ENCODE assay signal across 9 cellular contexts in the genomic region with DNA sequence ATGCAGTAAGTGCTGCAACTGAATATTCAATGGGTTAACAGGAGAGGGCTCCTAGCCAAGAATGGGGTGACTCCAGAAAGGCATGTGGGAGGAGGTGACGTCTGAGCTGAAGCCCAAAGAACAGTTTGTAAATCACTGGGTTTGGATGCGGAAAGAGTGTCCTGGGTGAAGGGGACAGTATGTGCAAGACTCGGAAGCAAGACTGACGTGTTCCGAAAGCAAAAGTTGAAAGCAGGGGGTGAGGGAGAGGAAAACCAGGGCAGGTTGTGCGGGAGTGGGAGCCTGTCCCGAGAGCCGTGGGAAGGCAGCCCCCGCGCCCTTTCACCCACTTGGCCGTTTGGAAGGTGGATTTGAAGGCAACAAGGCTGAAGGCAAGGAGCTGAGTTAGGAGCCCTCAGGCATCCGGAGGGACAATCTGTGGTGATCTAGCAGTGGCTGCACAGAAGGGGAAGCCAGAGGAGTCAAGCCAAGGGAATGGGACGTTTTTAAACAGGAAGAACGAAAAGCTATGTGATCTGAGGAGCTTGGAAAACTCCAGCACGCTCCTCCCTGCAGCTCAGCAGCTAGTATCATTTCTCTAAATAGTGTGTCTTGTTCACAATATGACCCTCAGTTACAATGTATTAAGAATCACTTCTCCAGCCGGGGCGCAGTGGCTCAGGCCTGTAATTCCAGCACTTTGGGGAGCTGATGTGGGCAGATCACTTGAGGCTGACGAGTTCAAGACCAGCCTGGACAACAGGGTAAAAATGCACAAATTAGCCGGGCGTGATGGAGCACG. TPM values are rescaled to one million over a fixed set of nuclear protein-coding genes. Genes with fewer than 3 reads are reported as not detected.
DNase-seq lines count a peak whose midpoint lies in the region; TF ChIP-seq lines count a peak whose summit lies in the region.
"Had no signal": no experiment of that assay in that cellular context is flagged by ENCODE, and none has a peak within 500 bp of the region (broad histone marks: within the 10 kb centered on the region; RNA-seq: fewer than 3 reads in every experiment).

No MANE protein-coding gene starts in this region.

- TF ChIP-seq CTCF in epithelial cell of esophagus (IDR thresholded peaks at IDR 0.05; ENCODE audit: insufficient read depth, low read depth, low read length, missing control alignments): no peak
- TF ChIP-seq CTCF in testis (IDR thresholded peaks at IDR 0.05): no peak

- H4K91ac ChIP-seq in mesenchymal stem cell (ENCODE audit: low read length): no peak overlapping the region

- no peak overlapping the region for H3K23ac ChIP-seq in mesenchymal stem cell (ENCODE audit: low read length in 2 of 2)

- no peak overlapping the region for H3K4ac ChIP-seq in mesenchymal stem cell (ENCODE audit: low read depth in 1 of 2, low read length in 2 of 2)

- no peak overlapping the region for H4K8ac ChIP-seq in mesenchymal stem cell (ENCODE audit: low read length)

- no peak overlapping the region for H3K14ac ChIP-seq in mesenchymal stem cell (ENCODE audit: low read length in 2 of 2)

- H3K4me1 ChIP-seq in mesenchymal stem cell (ENCODE audit: control insufficient read depth, insufficient read depth, low read depth, low read length) (peaks cover 22% of the 10 kb centered on the region), testis (peaks cover 21% of the 10 kb centered on the region)

- DNase-seq in NCI-H460 (ENCODE audit: extremely low read depth, low read depth) (peak; percentile 76), epithelial cell of esophagus (ENCODE audit: low read depth) (peak; percentile 68), mesenchymal stem cell (peak; percentile 67), testis (peak; percentile 81), 8988T (no peak)
- DNase-seq in activated CD4-positive, alpha-beta T cell treated with anti-CD3 and anti-CD28 coated beads, Interleukin-2, amount 50 U/mL, for 48 hours: no peak
- no peak for DNase-seq in stimulated activated naive CD4-positive, alpha-beta T cell treated with Interleukin-2 at 50 U/mL for 16 hours (lab: John Stamatoyannopoulos, UW)
- no peak for DNase-seq in stimulated activated CD4-positive, alpha-beta T cell treated with anti-CD3 and anti-CD28 coated beads, Interleukin-2, amount 100 ng/mL, for 48 hours

- H2AK5ac ChIP-seq in mesenchymal stem cell (ENCODE audit: low read length, severe bottlenecking): no peak overlapping the region

- H3K4me2 ChIP-seq in mesenchymal stem cell (ENCODE audit: low read length, poor library complexity, severe bottlenecking): no peak overlapping the region

- no peak overlapping the region for H2BK120ac ChIP-seq in mesenchymal stem cell (ENCODE audit: low read depth, low read length)

- H3K27ac ChIP-seq in mesenchymal stem cell (ENCODE audit: low read length, poor library complexity, severe bottlenecking) (no peak overlapping the region), testis (peak overlapping the region; percentile 83 to 92)

- no peaks in the 10 kb centered on the region for H3K79me1 ChIP-seq in mesenchymal stem cell (replicated peaks; ENCODE audit: low read length, poor library complexity, severe bottlenecking)

- no peak overlapping the region for H2BK12ac ChIP-seq in mesenchymal stem cell (ENCODE audit: low read length in 2 of 2)

- no peak overlapping the region for H2BK15ac ChIP-seq in mesenchymal stem cell (ENCODE audit: low read depth, poor library complexity, severe bottlenecking)

- no peak overlapping the region for H2BK5ac ChIP-seq in mesenchymal stem cell (ENCODE audit: low read depth, low read length, poor library complexity, severe bottlenecking)

- H2AFZ ChIP-seq in mesenchymal stem cell (ENCODE audit: low read depth, low read length): no peak overlapping the region

- H3K36me3 ChIP-seq in mesenchymal stem cell (ENCODE audit: control insufficient read depth in 1 of 2, insufficient read depth in 2 of 2, low read depth in 1 of 2, low read length in 2 of 2): no peaks in the 10 kb centered on the region
- no peaks in the 10 kb centered on the region for H3K36me3 ChIP-seq in testis (ENCODE audit: low read depth, missing control alignments)

- H3K27me3 ChIP-seq in mesenchymal stem cell (ENCODE audit: control insufficient read depth in 1 of 2, insufficient read depth in 1 of 2, low read length in 2 of 2) (peaks cover 4 to 6% of the 10 kb centered on the region in 2 experiments), testis (no peaks in the 10 kb centered on the region)

- 75% methylated on average over 20 of the region's 21 CpGs for WGBS in mesenchymal stem cell
- 27 to 32% methylated on average over 21 of the region's 21 CpGs for WGBS in testis, 2 donors

- intact Hi-C loops in testis (cut with DNase I; ENCODE audit: low total_unique reads): no loop called here

- H3K4me3 ChIP-seq in epithelial cell of esophagus (ENCODE audit: low read length): peak overlapping the region; percentile 7
- H3K4me3 ChIP-seq in mesenchymal stem cell (ENCODE audit: insufficient read depth in 1 of 2, low read depth in 1 of 2, low read length in 2 of 2): peak overlapping the region in 1 of 2 experiments; percentile 76
- H3K4me3 ChIP-seq in testis: peak overlapping the region; percentile 10 to 42

- H3K9ac ChIP-seq in mesenchymal stem cell (ENCODE audit: low read length): peak overlapping the region; percentile 83

- H3K18ac ChIP-seq in mesenchymal stem cell (ENCODE audit: low read depth in 1 of 2, low read length in 2 of 2): no peak overlapping the region

- no peak for TF ChIP-seq POLR2A in testis (IDR thresholded peaks at IDR 0.05)

- H3K9me3 ChIP-seq in mesenchymal stem cell (ENCODE audit: control insufficient read depth, low read length) (no peaks in the 10 kb centered on the region), testis (no peaks in the 10 kb centered on the region)

RNA-seq across cellular contexts. Expression of gene SLC25A18, which starts 7.7 kb away (rescaled TPM):
- 0.97 and 1.2 TPM in 2 replicates for total RNA-seq in NCI-H460 (2014; rRNA removed; shearing (Covaris generic))
- 3.4 and 3.5 TPM in 2 replicates for polyA plus RNA-seq in NCI-H460 (2014; cell fraction: nucleus; rRNA removed)
- polyA plus RNA-seq in mesenchymal stem cell (2013, experiment 1 of 2): 0.10 TPM
- 0.07 TPM for polyA plus RNA-seq in mesenchymal stem cell (2013, experiment 2 of 2)
- 10 to 100 TPM; 11.9 to 14.9 TPM for total RNA-seq in testis
- polyA plus RNA-seq in testis (ENCODE audit: insufficient read depth, low read depth, low replicate concordance): 6.8 TPM
- total RNA-seq: glomerular endothelial cell had no signal

RNA-seq across cellular contexts. Expression of gene ATP6V1E1, which starts 57.5 kb away (rescaled TPM):
- 110 and 112 TPM in 2 replicates for total RNA-seq in NCI-H460 (2014; rRNA removed; shearing (Covaris generic))
- 64.5 and 68.2 TPM in 2 replicates for polyA plus RNA-seq in NCI-H460 (2014; cell fraction: nucleus; rRNA removed)
- polyA plus RNA-seq in mesenchymal stem cell (2013, experiment 1 of 2): 206 TPM
- polyA plus RNA-seq in mesenchymal stem cell (2013, experiment 2 of 2): 208 TPM
- total RNA-seq in testis: 100 to 1,000 TPM; 130 to 160 TPM
- 146 TPM for polyA plus RNA-seq in testis (ENCODE audit: insufficient read depth, low read depth, low replicate concordance)

Comparison
In these comparisons a context has a peak if more than half of its experiments do, and no peak if none do; other contexts are left out.
1. DNase-seq: peak in NCI-H460 (single experiment), epithelial cell of esophagus (single experiment), mesenchymal stem cell (single experiment) and testis (single experiment); none in activated CD4-positive, alpha-beta T cell treated with anti-CD3 and anti-CD28 coated beads, Interleukin-2, amount 50 U/mL, for 48 hours (0 of 2), stimulated activated naive CD4-positive, alpha-beta T cell treated with Interleukin-2 at 50 U/mL for 16 hours (single experiment), 8988T (single experiment) and stimulated activated CD4-positive, alpha-beta T cell treated with anti-CD3 and anti-CD28 coated beads, Interleukin-2, amount 100 ng/mL, for 48 hours (0 of 2).